8 cellular contexts compared by ENCODE assay signal in the genomic region with DNA sequence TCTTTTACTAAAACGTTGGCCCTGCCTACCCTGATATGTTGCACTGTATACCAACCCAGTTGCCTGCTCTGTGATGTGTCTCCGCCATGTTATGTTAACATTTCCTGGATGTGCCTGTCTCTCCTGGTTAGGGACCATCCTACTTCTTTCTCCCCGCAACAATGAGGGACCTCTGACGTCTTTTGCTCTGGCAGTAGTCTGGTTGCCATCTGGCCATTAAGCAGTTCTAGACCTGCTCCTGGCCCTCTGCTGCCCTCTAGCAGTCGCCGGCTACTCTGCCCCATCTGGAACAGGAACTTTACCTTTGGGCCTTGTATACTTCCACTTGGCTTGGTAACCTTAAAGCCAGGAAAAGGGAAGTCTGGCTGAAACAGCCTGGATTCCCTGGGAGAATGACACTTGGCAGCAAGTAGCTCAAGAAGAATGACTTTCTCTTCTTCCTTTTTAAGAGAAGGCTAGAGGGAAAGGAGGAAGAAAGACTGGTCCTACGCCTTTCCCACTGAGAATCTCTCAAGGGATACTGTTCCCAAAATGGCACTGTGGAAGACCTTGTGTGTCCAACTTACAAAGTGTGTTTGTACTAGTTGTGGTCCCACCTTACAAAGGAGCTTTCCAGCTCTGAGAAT.
DNase-seq lines count a peak whose midpoint lies in the region; ATAC-seq and TF ChIP-seq lines count a peak whose summit lies in the region.

No MANE protein-coding gene starts in this region.

- no peaks in the 10 kb centered on the region for H3K9me3 Mint-ChIP-seq in effector memory CD8-positive, alpha-beta T cell

- H3K4me3 Mint-ChIP-seq in effector memory CD8-positive, alpha-beta T cell: no peak overlapping the region

- H3K27me3 Mint-ChIP-seq in effector memory CD8-positive, alpha-beta T cell: no peaks in the 10 kb centered on the region

- peak; percentile 2 for DNase-seq in ELR (ENCODE audit: low read depth)
- DNase-seq in NCI-H1436 treated with DMSO at 0.1 percent for 48 hours (lab: John Stamatoyannopoulos, UW): peak; percentile 4
- peak; percentile 60 for DNase-seq in activated CD4-positive, alpha-beta T cell treated with anti-CD3 and anti-CD28 coated beads for 48 hours
- DNase-seq in fibroblast of the aortic adventitia (ENCODE audit: low read depth): peak; percentile 1
- DNase-seq in renal cortical epithelial cell (ENCODE audit: low read depth): peak; percentile 29
- no peak for DNase-seq in effector memory CD8-positive, alpha-beta T cell
- DNase-seq in SKM-1 treated with dmso at 0.1 percent for 144 hours (lab: John Stamatoyannopoulos, UW; ENCODE audit: unreplicated experiment): no peak

- no peak overlapping the region for H3K27ac Mint-ChIP-seq in effector memory CD8-positive, alpha-beta T cell

- H3K36me3 Mint-ChIP-seq in effector memory CD8-positive, alpha-beta T cell (ENCODE audit: insufficient read depth): no peaks in the 10 kb centered on the region

- peak; percentile 32 for TF ChIP-seq CTCF in fibroblast of the aortic adventitia (IDR thresholded peaks at IDR 0.05; ENCODE audit: insufficient read depth, low read length)

- no peak overlapping the region for H3K4me3 ChIP-seq in fibroblast of the aortic adventitia (ENCODE audit: low read depth, low read length)

- ATAC-seq in GM21576 (IDR thresholded peaks at IDR 0.05; ENCODE audit: unreplicated experiment): peak; percentile 57
- no peak for ATAC-seq in effector memory CD8-positive, alpha-beta T cell (replicated peaks)

- H3K4me1 Mint-ChIP-seq in effector memory CD8-positive, alpha-beta T cell (ENCODE audit: low read depth in 2 of 2): peaks cover 0 to 5% of the 10 kb centered on the region in 2 donors

Comparison
In these comparisons a context has a peak if more than half of its experiments do, and no peak if none do; other contexts are left out.
1. DNase-seq: peak in ELR (single experiment), NCI-H1436 treated with DMSO at 0.1 percent for 48 hours (single experiment), activated CD4-positive, alpha-beta T cell treated with anti-CD3 and anti-CD28 coated beads for 48 hours (single experiment), fibroblast of the aortic adventitia (single experiment) and renal cortical epithelial cell (single experiment); none in effector memory CD8-positive, alpha-beta T cell (0 of 3) and SKM-1 treated with dmso at 0.1 percent for 144 hours (single experiment).